In genomic region chr4:138199568-138200235, GRCh38 we compare ENCODE assay signal across 9 cellular contexts. TPM values are rescaled to one million over a fixed set of nuclear protein-coding genes. Genes with fewer than 3 reads are reported as not detected.
A peak's percentile ranks its signal among the peaks of the same experiment; 100 is the strongest.
DNase-seq lines count a peak whose midpoint lies in the region; ATAC-seq and TF ChIP-seq lines count a peak whose summit lies in the region.
"Had no signal": no experiment of that assay in that cellular context is flagged by ENCODE, and none has a peak within 500 bp of the region (broad histone marks: within the 10 kb centered on the region; RNA-seq: fewer than 3 reads in every experiment).

No MANE protein-coding gene starts in this region.

- peak; percentile 64 for DNase-seq in DMS153 treated with DMSO at 0.1 percent for 48 hours (lab: John Stamatoyannopoulos, UW; ENCODE audit: unreplicated experiment)
- DNase-seq in HuH-7 (ENCODE audit: low spot score) = peak; percentile 20
- peak; percentile 86 for DNase-seq in epithelial cell of proximal tubule (ENCODE audit: low read depth)
- DNase-seq in upper lobe of right lung = no peak
- no peak for DNase-seq in NCI-H2171 (lab: John Stamatoyannopoulos, UW)
- DNase-seq in stimulated activated CD4-positive, alpha-beta T cell treated with anti-CD3 and anti-CD28 coated beads, Interleukin-1b, Interleukin-23, amount 100 ng/mL, for 48 hours = no peak
- DNase-seq in neural progenitor cell (ENCODE audit: low spot score) = no peak

- H3K36me3 ChIP-seq in upper lobe of right lung (no peaks in the 10 kb centered on the region), neural progenitor cell (no peaks in the 10 kb centered on the region)

- no peak for TF ChIP-seq CTCF in epithelial cell of proximal tubule (conservative IDR thresholded peaks at IDR 0.05; ENCODE audit: low read depth, low read length)
- no peak for TF ChIP-seq CTCF in upper lobe of right lung (IDR thresholded peaks at IDR 0.05)
- no peak for TF ChIP-seq CTCF in neural progenitor cell (IDR thresholded peaks at IDR 0.05)

- peak; percentile 63 for ATAC-seq in GM21447 (IDR thresholded peaks at IDR 0.05; ENCODE audit: unreplicated experiment)
- peak; percentile 87 for ATAC-seq in upper lobe of right lung

- H3K4me1 ChIP-seq in upper lobe of right lung (no peaks in the 10 kb centered on the region), neural progenitor cell (no peaks in the 10 kb centered on the region)

- H3K4me3 Mint-ChIP-seq in neural progenitor cell = no peak overlapping the region
- H3K4me3 Mint-ChIP-seq: activated naive CD4-positive, alpha-beta T cell treated with anti-CD3 and anti-CD28 coated beads, Interleukin-2, amount 50 U/mL, for 24 hours had no signal

- H3K27me3 ChIP-seq in upper lobe of right lung (no peaks in the 10 kb centered on the region), neural progenitor cell (no peaks in the 10 kb centered on the region)

- no peak overlapping the region for H3K27ac Mint-ChIP-seq in neural progenitor cell
- H3K27ac Mint-ChIP-seq: activated naive CD4-positive, alpha-beta T cell treated with anti-CD3 and anti-CD28 coated beads, Interleukin-2, amount 50 U/mL, for 24 hours had no signal

- no peaks in the 10 kb centered on the region for H4K20me1 ChIP-seq in neural progenitor cell (ENCODE audit: low read depth)

- no peak overlapping the region for H2AFZ ChIP-seq in neural progenitor cell (replicated peaks)

- H3K9ac ChIP-seq in neural progenitor cell = no peak overlapping the region

- H3K9me3 ChIP-seq in upper lobe of right lung (no peaks in the 10 kb centered on the region), neural progenitor cell (ENCODE audit: low read depth) (no peaks in the 10 kb centered on the region)

- H3K9me3 Mint-ChIP-seq in neural progenitor cell = no peaks in the 10 kb centered on the region
- H3K9me3 Mint-ChIP-seq: activated naive CD4-positive, alpha-beta T cell treated with anti-CD3 and anti-CD28 coated beads, Interleukin-2, amount 50 U/mL, for 24 hours had no signal

- no peak overlapping the region for H3K4me2 ChIP-seq in neural progenitor cell

- intact Hi-C loops in upper lobe of right lung (cut with DNase I) = no loop called here

- H3K4me1 Mint-ChIP-seq in neural progenitor cell = peaks cover 6% of the 10 kb centered on the region
- H3K4me1 Mint-ChIP-seq: activated naive CD4-positive, alpha-beta T cell treated with anti-CD3 and anti-CD28 coated beads, Interleukin-2, amount 50 U/mL, for 24 hours had no signal

- H3K4me3 ChIP-seq in epithelial cell of proximal tubule (ENCODE audit: low read depth, low read length) (peak overlapping the region; percentile 17), upper lobe of right lung (no peak overlapping the region), neural progenitor cell (no peak overlapping the region)

- H3K36me3 Mint-ChIP-seq in neural progenitor cell = peaks cover 2% of the 10 kb centered on the region
- H3K36me3 Mint-ChIP-seq: activated naive CD4-positive, alpha-beta T cell treated with anti-CD3 and anti-CD28 coated beads, Interleukin-2, amount 50 U/mL, for 24 hours had no signal

- no peaks in the 10 kb centered on the region for H3K79me2 ChIP-seq in neural progenitor cell (ENCODE audit: low read depth)

- H3K27me3 Mint-ChIP-seq in neural progenitor cell (ENCODE audit: insufficient read depth, low read depth) = no peaks in the 10 kb centered on the region
- H3K27me3 Mint-ChIP-seq: activated naive CD4-positive, alpha-beta T cell treated with anti-CD3 and anti-CD28 coated beads, Interleukin-2, amount 50 U/mL, for 24 hours had no signal

- H3K27ac ChIP-seq in upper lobe of right lung = peak overlapping the region; percentile 3
- H3K27ac ChIP-seq in neural progenitor cell = no peak overlapping the region

- H3F3A ChIP-seq in neural progenitor cell (ENCODE audit: low read depth) = no peaks in the 10 kb centered on the region

RNA-seq across cellular contexts. Expression of gene SLC7A11, which starts 42.4 kb away (rescaled TPM):
- total RNA-seq in epithelial cell of proximal tubule (3.1 and 9.6 TPM in 2 replicates), upper lobe of right lung (3.8 TPM), neural progenitor cell (ENCODE audit: low replicate concordance) (7.0 and 9.6 TPM in 2 replicates)

Comparison
In these comparisons a context has a peak if more than half of its experiments do, and no peak if none do; other contexts are left out.
1. DNase-seq: peak in DMS153 treated with DMSO at 0.1 percent for 48 hours (single experiment), HuH-7 (single experiment) and epithelial cell of proximal tubule (single experiment); none in upper lobe of right lung (single experiment), NCI-H2171 (single experiment), stimulated activated CD4-positive, alpha-beta T cell treated with anti-CD3 and anti-CD28 coated beads, Interleukin-1b, Interleukin-23, amount 100 ng/mL, for 48 hours (single experiment) and neural progenitor cell (single experiment).